Comparison of ENCODE assay signal across 1 cellular context in the genomic region with DNA sequence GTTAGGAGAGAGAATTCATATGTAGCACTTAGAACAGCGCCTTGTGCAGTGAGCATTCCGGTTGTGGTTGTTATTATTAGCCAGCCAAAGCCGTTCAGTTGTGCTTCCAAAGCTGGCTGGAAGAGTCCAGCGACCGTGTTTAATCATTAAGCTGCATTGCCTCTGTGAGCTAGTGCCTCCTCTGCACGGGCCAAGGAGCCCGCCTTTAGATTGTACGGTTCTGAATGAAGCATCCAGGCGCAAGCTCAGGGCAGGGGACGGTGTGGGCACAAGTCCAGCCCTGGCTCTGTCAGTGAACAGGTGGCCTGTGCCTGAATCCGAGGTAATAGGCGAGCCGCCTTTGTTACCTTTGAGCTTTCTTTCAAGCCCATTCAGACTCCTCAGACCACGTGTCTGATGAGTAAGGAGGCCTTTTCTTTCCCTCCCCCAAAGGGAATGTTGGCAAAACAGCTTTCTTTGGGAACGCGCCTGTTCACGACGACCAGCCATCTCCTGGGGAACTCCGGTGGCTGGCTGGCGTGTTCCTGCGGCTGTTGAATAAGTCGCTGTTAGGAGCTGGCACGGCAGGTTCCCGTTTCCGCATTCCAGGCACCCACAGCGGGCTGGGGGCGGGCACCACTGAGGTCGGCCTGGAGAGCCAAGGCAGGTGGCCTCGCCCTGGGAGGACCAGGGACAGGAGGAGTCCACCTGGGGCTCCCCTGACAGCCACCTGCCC.
TF ChIP-seq lines count a peak whose summit lies in the region.

No MANE protein-coding gene starts in this region.

TF ChIP-seq in GM12878, 131 proteins besides CTCF, POLR2A, EP300 and RAD21:
- TF ChIP-seq, protein P1, sequence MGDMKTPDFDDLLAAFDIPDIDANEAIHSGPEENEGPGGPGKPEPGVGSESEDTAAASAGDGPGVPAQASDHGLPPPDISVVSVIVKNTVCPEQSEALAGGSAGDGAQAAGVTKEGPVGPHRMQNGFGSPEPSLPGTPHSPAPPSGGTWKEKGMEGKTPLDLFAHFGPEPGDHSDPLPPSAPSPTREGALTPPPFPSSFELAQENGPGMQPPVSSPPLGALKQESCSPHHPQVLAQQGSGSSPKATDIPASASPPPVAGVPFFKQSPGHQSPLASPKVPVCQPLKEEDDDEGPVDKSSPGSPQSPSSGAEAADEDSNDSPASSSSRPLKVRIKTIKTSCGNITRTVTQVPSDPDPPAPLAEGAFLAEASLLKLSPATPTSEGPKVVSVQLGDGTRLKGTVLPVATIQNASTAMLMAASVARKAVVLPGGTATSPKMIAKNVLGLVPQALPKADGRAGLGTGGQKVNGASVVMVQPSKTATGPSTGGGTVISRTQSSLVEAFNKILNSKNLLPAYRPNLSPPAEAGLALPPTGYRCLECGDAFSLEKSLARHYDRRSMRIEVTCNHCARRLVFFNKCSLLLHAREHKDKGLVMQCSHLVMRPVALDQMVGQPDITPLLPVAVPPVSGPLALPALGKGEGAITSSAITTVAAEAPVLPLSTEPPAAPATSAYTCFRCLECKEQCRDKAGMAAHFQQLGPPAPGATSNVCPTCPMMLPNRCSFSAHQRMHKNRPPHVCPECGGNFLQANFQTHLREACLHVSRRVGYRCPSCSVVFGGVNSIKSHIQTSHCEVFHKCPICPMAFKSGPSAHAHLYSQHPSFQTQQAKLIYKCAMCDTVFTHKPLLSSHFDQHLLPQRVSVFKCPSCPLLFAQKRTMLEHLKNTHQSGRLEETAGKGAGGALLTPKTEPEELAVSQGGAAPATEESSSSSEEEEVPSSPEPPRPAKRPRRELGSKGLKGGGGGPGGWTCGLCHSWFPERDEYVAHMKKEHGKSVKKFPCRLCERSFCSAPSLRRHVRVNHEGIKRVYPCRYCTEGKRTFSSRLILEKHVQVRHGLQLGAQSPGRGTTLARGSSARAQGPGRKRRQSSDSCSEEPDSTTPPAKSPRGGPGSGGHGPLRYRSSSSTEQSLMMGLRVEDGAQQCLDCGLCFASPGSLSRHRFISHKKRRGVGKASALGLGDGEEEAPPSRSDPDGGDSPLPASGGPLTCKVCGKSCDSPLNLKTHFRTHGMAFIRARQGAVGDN (IDR thresholded peaks at IDR 0.05): peak; percentile 41; the same call in 1 of the 2 replicates
- peak; percentile 69 for TF ChIP-seq DPF2 (IDR thresholded peaks at IDR 0.05)
- 0 out of 2 replicates have a peak, but pooled peaks have one; percentile 17 for TF ChIP-seq SMC3 (IDR thresholded peaks at IDR 0.05; ENCODE audit: borderline replicate concordance, low read length)
- peak; percentile 57; the same call in 1 of the 2 replicates for TF ChIP-seq PAX5 (IDR thresholded peaks at IDR 0.05; ENCODE audit: borderline replicate concordance, low read depth, low read length)
- 0 out of 2 replicates have a peak, but pooled peaks have one; percentile 43 for TF ChIP-seq MXI1 (IDR thresholded peaks at IDR 0.05; ENCODE audit: low read depth, low read length)
- TF ChIP-seq, protein P2, sequence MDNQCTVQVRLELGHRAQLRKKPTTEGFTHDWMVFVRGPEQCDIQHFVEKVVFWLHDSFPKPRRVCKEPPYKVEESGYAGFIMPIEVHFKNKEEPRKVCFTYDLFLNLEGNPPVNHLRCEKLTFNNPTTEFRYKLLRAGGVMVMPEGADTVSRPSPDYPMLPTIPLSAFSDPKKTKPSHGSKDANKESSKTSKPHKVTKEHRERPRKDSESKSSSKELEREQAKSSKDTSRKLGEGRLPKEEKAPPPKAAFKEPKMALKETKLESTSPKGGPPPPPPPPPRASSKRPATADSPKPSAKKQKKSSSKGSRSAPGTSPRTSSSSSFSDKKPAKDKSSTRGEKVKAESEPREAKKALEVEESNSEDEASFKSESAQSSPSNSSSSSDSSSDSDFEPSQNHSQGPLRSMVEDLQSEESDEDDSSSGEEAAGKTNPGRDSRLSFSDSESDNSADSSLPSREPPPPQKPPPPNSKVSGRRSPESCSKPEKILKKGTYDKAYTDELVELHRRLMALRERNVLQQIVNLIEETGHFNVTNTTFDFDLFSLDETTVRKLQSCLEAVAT (IDR thresholded peaks at IDR 0.05): 0 out of 2 replicates have a peak, but pooled peaks have one; percentile 39
- peak; percentile 46; the same call in 1 of the 2 replicates for TF ChIP-seq TCF12 (IDR thresholded peaks at IDR 0.05; ENCODE audit: low read depth, low read length)
- TF ChIP-seq SRF (IDR thresholded peaks at IDR 0.05; ENCODE audit: low read depth in 2 of 2, low read length in 2 of 2): no peak
- peak; percentile 88 for TF ChIP-seq EED (IDR thresholded peaks at IDR 0.05; ENCODE audit: low read depth)
- TF ChIP-seq MYC (IDR thresholded peaks at IDR 0.05; ENCODE audit: insufficient read depth, insufficient read length, insufficient replicate concordance, low read length, severe bottlenecking): peak; percentile 49
- TF ChIP-seq, protein P3, sequence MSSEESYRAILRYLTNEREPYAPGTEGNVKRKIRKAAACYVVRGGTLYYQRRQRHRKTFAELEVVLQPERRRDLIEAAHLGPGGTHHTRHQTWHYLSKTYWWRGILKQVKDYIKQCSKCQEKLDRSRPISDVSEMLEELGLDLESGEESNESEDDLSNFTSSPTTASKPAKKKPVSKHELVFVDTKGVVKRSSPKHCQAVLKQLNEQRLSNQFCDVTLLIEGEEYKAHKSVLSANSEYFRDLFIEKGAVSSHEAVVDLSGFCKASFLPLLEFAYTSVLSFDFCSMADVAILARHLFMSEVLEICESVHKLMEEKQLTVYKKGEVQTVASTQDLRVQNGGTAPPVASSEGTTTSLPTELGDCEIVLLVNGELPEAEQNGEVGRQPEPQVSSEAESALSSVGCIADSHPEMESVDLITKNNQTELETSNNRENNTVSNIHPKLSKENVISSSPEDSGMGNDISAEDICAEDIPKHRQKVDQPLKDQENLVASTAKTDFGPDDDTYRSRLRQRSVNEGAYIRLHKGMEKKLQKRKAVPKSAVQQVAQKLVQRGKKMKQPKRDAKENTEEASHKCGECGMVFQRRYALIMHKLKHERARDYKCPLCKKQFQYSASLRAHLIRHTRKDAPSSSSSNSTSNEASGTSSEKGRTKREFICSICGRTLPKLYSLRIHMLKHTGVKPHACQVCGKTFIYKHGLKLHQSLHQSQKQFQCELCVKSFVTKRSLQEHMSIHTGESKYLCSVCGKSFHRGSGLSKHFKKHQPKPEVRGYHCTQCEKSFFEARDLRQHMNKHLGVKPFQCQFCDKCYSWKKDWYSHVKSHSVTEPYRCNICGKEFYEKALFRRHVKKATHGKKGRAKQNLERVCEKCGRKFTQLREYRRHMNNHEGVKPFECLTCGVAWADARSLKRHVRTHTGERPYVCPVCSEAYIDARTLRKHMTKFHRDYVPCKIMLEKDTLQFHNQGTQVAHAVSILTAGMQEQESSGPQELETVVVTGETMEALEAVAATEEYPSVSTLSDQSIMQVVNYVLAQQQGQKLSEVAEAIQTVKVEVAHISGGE (CRISPR knock-in tag; IDR thresholded peaks at IDR 0.05): no peak
- TF ChIP-seq TCF3 (IDR thresholded peaks at IDR 0.05; ENCODE audit: borderline replicate concordance, insufficient read depth, low read depth, low read length): 0 out of 2 replicates have a peak, but pooled peaks have one; percentile 58
- TF ChIP-seq IKZF2 (IDR thresholded peaks at IDR 0.05): peak; percentile 61 to 76; a peak in 2 of 4 replicates
- TF ChIP-seq IRF4 (IDR thresholded peaks at IDR 0.05; ENCODE audit: low read depth, low read length): no peak
- TF ChIP-seq RFX5 (IDR thresholded peaks at IDR 0.05; ENCODE audit: low read depth, low read length): no peak
- 0 out of 2 replicates have a peak, but pooled peaks have one; percentile 13 for TF ChIP-seq YY1 (IDR thresholded peaks at IDR 0.05; ENCODE audit: low read depth, low read length)
- TF ChIP-seq BCL11A (IDR thresholded peaks at IDR 0.05; ENCODE audit: low read depth, low read length): peak; percentile 23; the same call in 1 of the 2 replicates
- TF ChIP-seq, protein P4, sequence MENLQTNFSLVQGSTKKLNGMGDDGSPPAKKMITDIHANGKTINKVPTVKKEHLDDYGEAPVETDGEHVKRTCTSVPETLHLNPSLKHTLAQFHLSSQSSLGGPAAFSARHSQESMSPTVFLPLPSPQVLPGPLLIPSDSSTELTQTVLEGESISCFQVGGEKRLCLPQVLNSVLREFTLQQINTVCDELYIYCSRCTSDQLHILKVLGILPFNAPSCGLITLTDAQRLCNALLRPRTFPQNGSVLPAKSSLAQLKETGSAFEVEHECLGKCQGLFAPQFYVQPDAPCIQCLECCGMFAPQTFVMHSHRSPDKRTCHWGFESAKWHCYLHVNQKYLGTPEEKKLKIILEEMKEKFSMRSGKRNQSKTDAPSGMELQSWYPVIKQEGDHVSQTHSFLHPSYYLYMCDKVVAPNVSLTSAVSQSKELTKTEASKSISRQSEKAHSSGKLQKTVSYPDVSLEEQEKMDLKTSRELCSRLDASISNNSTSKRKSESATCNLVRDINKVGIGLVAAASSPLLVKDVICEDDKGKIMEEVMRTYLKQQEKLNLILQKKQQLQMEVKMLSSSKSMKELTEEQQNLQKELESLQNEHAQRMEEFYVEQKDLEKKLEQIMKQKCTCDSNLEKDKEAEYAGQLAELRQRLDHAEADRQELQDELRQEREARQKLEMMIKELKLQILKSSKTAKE (IDR thresholded peaks at IDR 0.05; ENCODE audit: low read depth, poor library complexity, severe bottlenecking): no peak
- TF ChIP-seq RUNX3 (IDR thresholded peaks at IDR 0.05; ENCODE audit: low read length): peak; percentile 3; the same call in 1 of the 2 replicates
- TF ChIP-seq, protein P5, sequence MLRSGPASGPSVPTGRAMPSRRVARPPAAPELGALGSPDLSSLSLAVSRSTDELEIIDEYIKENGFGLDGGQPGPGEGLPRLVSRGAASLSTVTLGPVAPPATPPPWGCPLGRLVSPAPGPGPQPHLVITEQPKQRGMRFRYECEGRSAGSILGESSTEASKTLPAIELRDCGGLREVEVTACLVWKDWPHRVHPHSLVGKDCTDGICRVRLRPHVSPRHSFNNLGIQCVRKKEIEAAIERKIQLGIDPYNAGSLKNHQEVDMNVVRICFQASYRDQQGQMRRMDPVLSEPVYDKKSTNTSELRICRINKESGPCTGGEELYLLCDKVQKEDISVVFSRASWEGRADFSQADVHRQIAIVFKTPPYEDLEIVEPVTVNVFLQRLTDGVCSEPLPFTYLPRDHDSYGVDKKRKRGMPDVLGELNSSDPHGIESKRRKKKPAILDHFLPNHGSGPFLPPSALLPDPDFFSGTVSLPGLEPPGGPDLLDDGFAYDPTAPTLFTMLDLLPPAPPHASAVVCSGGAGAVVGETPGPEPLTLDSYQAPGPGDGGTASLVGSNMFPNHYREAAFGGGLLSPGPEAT (IDR thresholded peaks at IDR 0.05; ENCODE audit: low read depth): peak; percentile 78
- peak; percentile 60 to 79; a peak in 3 of 4 replicates for TF ChIP-seq BHLHE40 (IDR thresholded peaks at IDR 0.05; ENCODE audit: borderline replicate concordance in 1 of 2, low read depth in 2 of 2, low read length in 1 of 2)
- no peak for TF ChIP-seq STAT3 (IDR thresholded peaks at IDR 0.05; ENCODE audit: low read depth, low read length)
- TF ChIP-seq SPI1 (IDR thresholded peaks at IDR 0.05; ENCODE audit: borderline replicate concordance, insufficient read depth, low read depth, low read length): peak; percentile 74
- peak; percentile 93 for TF ChIP-seq IKZF1 (conservative IDR thresholded peaks at IDR 0.05)
- peak; percentile 69 for TF ChIP-seq RAD51 (IDR thresholded peaks at IDR 0.05)
- TF ChIP-seq CHD4 (IDR thresholded peaks at IDR 0.05): no peak
- 0 out of 2 replicates have a peak, but pooled peaks have one; percentile 16 for TF ChIP-seq MTA2 (IDR thresholded peaks at IDR 0.05; ENCODE audit: low read depth)
- TF ChIP-seq GATAD2B (conservative IDR thresholded peaks at IDR 0.05; ENCODE audit: low read depth): peak; percentile 71; the same call in 1 of the 2 replicates
